In the genomic region with DNA sequence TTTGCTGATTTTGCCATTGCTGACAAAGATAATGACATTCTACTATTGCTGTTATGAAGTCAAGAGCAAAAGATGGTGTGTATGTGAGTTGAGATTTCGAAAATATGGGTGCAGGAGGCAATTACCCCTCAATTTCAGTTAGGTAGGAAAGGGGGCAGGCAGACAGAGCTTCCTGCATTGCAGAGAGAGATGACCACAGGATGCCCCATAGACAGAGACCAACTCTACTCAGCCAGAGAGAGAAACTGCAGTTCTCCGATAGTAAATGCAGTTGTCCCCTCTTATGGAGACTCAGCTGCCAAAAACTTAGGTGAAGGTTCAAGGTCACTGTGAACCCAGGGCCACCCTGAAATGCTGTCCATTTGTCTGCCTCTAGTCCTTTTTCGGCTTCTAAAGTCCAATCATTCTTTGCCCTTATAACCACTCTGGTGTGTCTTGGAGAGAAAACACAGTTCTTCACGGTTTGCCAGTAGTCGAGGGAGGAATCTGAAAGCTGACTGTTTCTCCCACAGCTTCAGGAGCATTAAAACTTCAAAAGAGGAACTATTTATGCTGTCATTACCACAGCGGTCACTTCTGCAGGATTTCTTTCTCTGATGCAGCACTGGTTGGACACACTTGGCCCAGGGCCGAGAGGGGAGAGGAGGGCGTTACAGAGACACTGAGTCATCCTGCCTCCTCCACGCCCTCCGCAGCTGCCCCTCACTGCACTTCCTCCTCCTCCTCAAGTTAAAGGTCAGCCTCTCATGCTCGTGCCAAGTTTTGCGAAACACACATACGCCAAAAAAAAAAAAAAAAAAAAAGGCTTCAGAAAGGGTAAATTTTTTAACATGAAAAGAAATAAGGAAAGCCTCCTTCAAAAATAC, we compare ENCODE assay signal across 1 cellular context.
TF ChIP-seq lines count a peak whose summit lies in the region.

No MANE protein-coding gene starts in this region.

TF ChIP-seq in GM23338, 12 proteins besides CTCF, POLR2A, EP300 and RAD21 (continued from another document):
- TF ChIP-seq, protein P1, sequence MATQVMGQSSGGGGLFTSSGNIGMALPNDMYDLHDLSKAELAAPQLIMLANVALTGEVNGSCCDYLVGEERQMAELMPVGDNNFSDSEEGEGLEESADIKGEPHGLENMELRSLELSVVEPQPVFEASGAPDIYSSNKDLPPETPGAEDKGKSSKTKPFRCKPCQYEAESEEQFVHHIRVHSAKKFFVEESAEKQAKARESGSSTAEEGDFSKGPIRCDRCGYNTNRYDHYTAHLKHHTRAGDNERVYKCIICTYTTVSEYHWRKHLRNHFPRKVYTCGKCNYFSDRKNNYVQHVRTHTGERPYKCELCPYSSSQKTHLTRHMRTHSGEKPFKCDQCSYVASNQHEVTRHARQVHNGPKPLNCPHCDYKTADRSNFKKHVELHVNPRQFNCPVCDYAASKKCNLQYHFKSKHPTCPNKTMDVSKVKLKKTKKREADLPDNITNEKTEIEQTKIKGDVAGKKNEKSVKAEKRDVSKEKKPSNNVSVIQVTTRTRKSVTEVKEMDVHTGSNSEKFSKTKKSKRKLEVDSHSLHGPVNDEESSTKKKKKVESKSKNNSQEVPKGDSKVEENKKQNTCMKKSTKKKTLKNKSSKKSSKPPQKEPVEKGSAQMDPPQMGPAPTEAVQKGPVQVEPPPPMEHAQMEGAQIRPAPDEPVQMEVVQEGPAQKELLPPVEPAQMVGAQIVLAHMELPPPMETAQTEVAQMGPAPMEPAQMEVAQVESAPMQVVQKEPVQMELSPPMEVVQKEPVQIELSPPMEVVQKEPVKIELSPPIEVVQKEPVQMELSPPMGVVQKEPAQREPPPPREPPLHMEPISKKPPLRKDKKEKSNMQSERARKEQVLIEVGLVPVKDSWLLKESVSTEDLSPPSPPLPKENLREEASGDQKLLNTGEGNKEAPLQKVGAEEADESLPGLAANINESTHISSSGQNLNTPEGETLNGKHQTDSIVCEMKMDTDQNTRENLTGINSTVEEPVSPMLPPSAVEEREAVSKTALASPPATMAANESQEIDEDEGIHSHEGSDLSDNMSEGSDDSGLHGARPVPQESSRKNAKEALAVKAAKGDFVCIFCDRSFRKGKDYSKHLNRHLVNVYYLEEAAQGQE (IDR thresholded peaks at IDR 0.05; ENCODE audit: unreplicated experiment): no peak
- no peak for TF ChIP-seq ZNF331 (CRISPR knock-in tag; IDR thresholded peaks at IDR 0.05; ENCODE audit: low read depth)
- no peak for TF ChIP-seq EZH2 (IDR thresholded peaks at IDR 0.05; ENCODE audit: low read depth, unreplicated experiment)
- no peak for TF ChIP-seq ZNF114 (CRISPR knock-in tag; IDR thresholded peaks at IDR 0.05)
- TF ChIP-seq, protein P2, sequence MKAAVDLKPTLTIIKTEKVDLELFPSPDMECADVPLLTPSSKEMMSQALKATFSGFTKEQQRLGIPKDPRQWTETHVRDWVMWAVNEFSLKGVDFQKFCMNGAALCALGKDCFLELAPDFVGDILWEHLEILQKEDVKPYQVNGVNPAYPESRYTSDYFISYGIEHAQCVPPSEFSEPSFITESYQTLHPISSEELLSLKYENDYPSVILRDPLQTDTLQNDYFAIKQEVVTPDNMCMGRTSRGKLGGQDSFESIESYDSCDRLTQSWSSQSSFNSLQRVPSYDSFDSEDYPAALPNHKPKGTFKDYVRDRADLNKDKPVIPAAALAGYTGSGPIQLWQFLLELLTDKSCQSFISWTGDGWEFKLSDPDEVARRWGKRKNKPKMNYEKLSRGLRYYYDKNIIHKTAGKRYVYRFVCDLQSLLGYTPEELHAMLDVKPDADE (IDR thresholded peaks at IDR 0.05): no peak
- TF ChIP-seq NANOG (IDR thresholded peaks at IDR 0.05; ENCODE audit: borderline replicate concordance): no peak
- no peak for TF ChIP-seq JUNB (IDR thresholded peaks at IDR 0.05; ENCODE audit: unreplicated experiment)
- TF ChIP-seq CREB1 (CRISPR knock-in tag; IDR thresholded peaks at IDR 0.05; ENCODE audit: low read depth): no peak
TF ChIP-seq in GM23338: peak in this region for 0.
